ENCODE assay signal across 8 cellular contexts in genomic region chr5:372911-373709, GRCh38. TPM values are rescaled to one million over a fixed set of nuclear protein-coding genes. Genes with fewer than 3 reads are reported as not detected.
DNase-seq lines count a peak whose midpoint lies in the region; ATAC-seq and TF ChIP-seq lines count a peak whose summit lies in the region.

No MANE protein-coding gene starts in this region.

- H3K4me3 ChIP-seq in GM23338 (peak overlapping the region; percentile 54), cardiac muscle cell (peak overlapping the region; percentile 26), tibial nerve (peak overlapping the region in 3 of 4 donors; percentile 5 to 46 (median 36)), MM.1S (ENCODE audit: low read length) (no peak overlapping the region)

- H3K79me2 ChIP-seq in GM23338 (replicated peaks; ENCODE audit: insufficient read depth) (no peaks in the 10 kb centered on the region), MM.1S (ENCODE audit: low read length) (no peaks in the 10 kb centered on the region)

- H3K27me3 ChIP-seq in GM23338 (ENCODE audit: insufficient read depth): peaks cover 10% of the 10 kb centered on the region
- peaks cover 27% of the 10 kb centered on the region for H3K27me3 ChIP-seq in cardiac muscle cell
- H3K27me3 ChIP-seq in tibial nerve: peaks cover 0 to 27% of the 10 kb centered on the region in 2 donors
- peaks cover 10% of the 10 kb centered on the region for H3K27me3 ChIP-seq in MM.1S (replicated peaks; ENCODE audit: insufficient read depth, low read length)

- H3K36me3 ChIP-seq in GM23338 (ENCODE audit: insufficient read depth): no peaks in the 10 kb centered on the region
- H3K36me3 ChIP-seq in cardiac muscle cell: no peaks in the 10 kb centered on the region
- H3K36me3 ChIP-seq in tibial nerve: no peaks in the 10 kb centered on the region
- H3K36me3 ChIP-seq in MM.1S (replicated peaks; ENCODE audit: insufficient read depth, low read length): no peaks in the 10 kb centered on the region

- no peak overlapping the region for H3K4me3 Mint-ChIP-seq in GM23338

- no peak overlapping the region for H3K27ac Mint-ChIP-seq in GM23338

- H3K9ac ChIP-seq in MM.1S (ENCODE audit: low read length): no peak overlapping the region

- H3K4me1 ChIP-seq in GM23338 (ENCODE audit: insufficient read depth) (no peaks in the 10 kb centered on the region), cardiac muscle cell (ENCODE audit: low read depth) (no peaks in the 10 kb centered on the region), tibial nerve (peaks cover 0 to 25% (median 9%) of the 10 kb centered on the region in 4 donors), MM.1S (ENCODE audit: low read length) (no peaks in the 10 kb centered on the region)

- peaks cover 7% of the 10 kb centered on the region for H3K4me1 Mint-ChIP-seq in GM23338

- H4K20me1 ChIP-seq in GM23338 (replicated peaks; ENCODE audit: insufficient read depth) (no peaks in the 10 kb centered on the region), MM.1S (ENCODE audit: insufficient read depth, low read length) (no peaks in the 10 kb centered on the region)

- WGBS in tibial nerve, 2 donors: 56 to 57% methylated on average over 8 to 21 of the region's 27 CpGs

- no peaks in the 10 kb centered on the region for H3K36me3 Mint-ChIP-seq in GM23338 (ENCODE audit: low read depth)

- no peak for TF ChIP-seq POLR2A in tibial nerve (IDR thresholded peaks at IDR 0.05)

- TF ChIP-seq CTCF in GM23338 (conservative IDR thresholded peaks at IDR 0.05; ENCODE audit: low read depth in 2 of 2): no peak
- TF ChIP-seq CTCF in cardiac muscle cell (IDR thresholded peaks at IDR 0.05; ENCODE audit: low read depth, low read length): no peak
- no peak for TF ChIP-seq CTCF in tibial nerve (IDR thresholded peaks at IDR 0.05)
- TF ChIP-seq CTCF in MM.1S (IDR thresholded peaks at IDR 0.05; ENCODE audit: low read length): no peak

- H2AFZ ChIP-seq in GM23338 (peak overlapping the region; percentile 52; the same call in 1 of the 2 replicates), MM.1S (ENCODE audit: low read length) (no peak overlapping the region)

- no peak for TF ChIP-seq EP300 in tibial nerve (IDR thresholded peaks at IDR 0.05)

- no peaks in the 10 kb centered on the region for H3K9me3 ChIP-seq in cardiac muscle cell (ENCODE audit: low read depth)
- H3K9me3 ChIP-seq in tibial nerve: no peaks in the 10 kb centered on the region
- H3K9me3 ChIP-seq in MM.1S (replicated peaks; ENCODE audit: insufficient read depth, low read length): no peaks in the 10 kb centered on the region

- H3K9me3 Mint-ChIP-seq in GM23338: no peaks in the 10 kb centered on the region

- H3K4me2 ChIP-seq in GM23338: peak overlapping the region; percentile 78
- H3K4me2 ChIP-seq in MM.1S (ENCODE audit: low read depth, low read length): no peak overlapping the region

- H3K9me2 ChIP-seq in GM23338 (ENCODE audit: insufficient read depth): no peaks in the 10 kb centered on the region
- H3K9me2 ChIP-seq in MM.1S (replicated peaks; ENCODE audit: insufficient read depth, low read length): no peaks in the 10 kb centered on the region

- DNase-seq in ELR (ENCODE audit: low read depth) (peak; percentile 27), GM23338 (ENCODE audit: low spot score) (peak; percentile 44), OCI-M1 (lab: John Stamatoyannopoulos, UW) (peak; percentile 82), cardiac muscle cell (ENCODE audit: low read depth in 1 of 2, low spot score in 1 of 2) (no peak), tibial nerve (ENCODE audit: low spot score in 2 of 2) (no peak), HuH-7.5 (ENCODE audit: low spot score) (no peak), MM.1S (no peak)

- ATAC-seq in GM23338 (peak; percentile 52), esophagus mucosa (no peak)

- H3F3A ChIP-seq in GM23338 (replicated peaks; ENCODE audit: low read depth): no peaks in the 10 kb centered on the region
- H3F3A ChIP-seq in MM.1S (ENCODE audit: insufficient read depth, low read length): no peaks in the 10 kb centered on the region

- H3K27me3 Mint-ChIP-seq in GM23338 (ENCODE audit: insufficient read depth, low read depth, poor library complexity): peaks cover 19% of the 10 kb centered on the region

- H3K27ac ChIP-seq in GM23338 (ENCODE audit: low read depth): no peak overlapping the region
- H3K27ac ChIP-seq in cardiac muscle cell: no peak overlapping the region
- peak overlapping the region in 2 of 4 donors; percentile 48 to 56 for H3K27ac ChIP-seq in tibial nerve
- no peak overlapping the region for H3K27ac ChIP-seq in MM.1S (ENCODE audit: low read length)

TF ChIP-seq in GM23338, 12 proteins besides CTCF, POLR2A, EP300 and RAD21 (continues in another document):
- TF ChIP-seq STAT1 (IDR thresholded peaks at IDR 0.05; ENCODE audit: unreplicated experiment) (no peak), POLR2AphosphoS5 (IDR thresholded peaks at IDR 0.05; ENCODE audit: low read depth) (no peak), ZNF331 (CRISPR knock-in tag; IDR thresholded peaks at IDR 0.05; ENCODE audit: low read depth) (no peak), ZNF114 (CRISPR knock-in tag; IDR thresholded peaks at IDR 0.05) (no peak), NANOG (IDR thresholded peaks at IDR 0.05; ENCODE audit: borderline replicate concordance) (no peak), EZH2 (IDR thresholded peaks at IDR 0.05; ENCODE audit: low read depth, unreplicated experiment) (no peak)
- TF ChIP-seq, protein P1, sequence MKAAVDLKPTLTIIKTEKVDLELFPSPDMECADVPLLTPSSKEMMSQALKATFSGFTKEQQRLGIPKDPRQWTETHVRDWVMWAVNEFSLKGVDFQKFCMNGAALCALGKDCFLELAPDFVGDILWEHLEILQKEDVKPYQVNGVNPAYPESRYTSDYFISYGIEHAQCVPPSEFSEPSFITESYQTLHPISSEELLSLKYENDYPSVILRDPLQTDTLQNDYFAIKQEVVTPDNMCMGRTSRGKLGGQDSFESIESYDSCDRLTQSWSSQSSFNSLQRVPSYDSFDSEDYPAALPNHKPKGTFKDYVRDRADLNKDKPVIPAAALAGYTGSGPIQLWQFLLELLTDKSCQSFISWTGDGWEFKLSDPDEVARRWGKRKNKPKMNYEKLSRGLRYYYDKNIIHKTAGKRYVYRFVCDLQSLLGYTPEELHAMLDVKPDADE (IDR thresholded peaks at IDR 0.05): no peak
- TF ChIP-seq, protein P2, sequence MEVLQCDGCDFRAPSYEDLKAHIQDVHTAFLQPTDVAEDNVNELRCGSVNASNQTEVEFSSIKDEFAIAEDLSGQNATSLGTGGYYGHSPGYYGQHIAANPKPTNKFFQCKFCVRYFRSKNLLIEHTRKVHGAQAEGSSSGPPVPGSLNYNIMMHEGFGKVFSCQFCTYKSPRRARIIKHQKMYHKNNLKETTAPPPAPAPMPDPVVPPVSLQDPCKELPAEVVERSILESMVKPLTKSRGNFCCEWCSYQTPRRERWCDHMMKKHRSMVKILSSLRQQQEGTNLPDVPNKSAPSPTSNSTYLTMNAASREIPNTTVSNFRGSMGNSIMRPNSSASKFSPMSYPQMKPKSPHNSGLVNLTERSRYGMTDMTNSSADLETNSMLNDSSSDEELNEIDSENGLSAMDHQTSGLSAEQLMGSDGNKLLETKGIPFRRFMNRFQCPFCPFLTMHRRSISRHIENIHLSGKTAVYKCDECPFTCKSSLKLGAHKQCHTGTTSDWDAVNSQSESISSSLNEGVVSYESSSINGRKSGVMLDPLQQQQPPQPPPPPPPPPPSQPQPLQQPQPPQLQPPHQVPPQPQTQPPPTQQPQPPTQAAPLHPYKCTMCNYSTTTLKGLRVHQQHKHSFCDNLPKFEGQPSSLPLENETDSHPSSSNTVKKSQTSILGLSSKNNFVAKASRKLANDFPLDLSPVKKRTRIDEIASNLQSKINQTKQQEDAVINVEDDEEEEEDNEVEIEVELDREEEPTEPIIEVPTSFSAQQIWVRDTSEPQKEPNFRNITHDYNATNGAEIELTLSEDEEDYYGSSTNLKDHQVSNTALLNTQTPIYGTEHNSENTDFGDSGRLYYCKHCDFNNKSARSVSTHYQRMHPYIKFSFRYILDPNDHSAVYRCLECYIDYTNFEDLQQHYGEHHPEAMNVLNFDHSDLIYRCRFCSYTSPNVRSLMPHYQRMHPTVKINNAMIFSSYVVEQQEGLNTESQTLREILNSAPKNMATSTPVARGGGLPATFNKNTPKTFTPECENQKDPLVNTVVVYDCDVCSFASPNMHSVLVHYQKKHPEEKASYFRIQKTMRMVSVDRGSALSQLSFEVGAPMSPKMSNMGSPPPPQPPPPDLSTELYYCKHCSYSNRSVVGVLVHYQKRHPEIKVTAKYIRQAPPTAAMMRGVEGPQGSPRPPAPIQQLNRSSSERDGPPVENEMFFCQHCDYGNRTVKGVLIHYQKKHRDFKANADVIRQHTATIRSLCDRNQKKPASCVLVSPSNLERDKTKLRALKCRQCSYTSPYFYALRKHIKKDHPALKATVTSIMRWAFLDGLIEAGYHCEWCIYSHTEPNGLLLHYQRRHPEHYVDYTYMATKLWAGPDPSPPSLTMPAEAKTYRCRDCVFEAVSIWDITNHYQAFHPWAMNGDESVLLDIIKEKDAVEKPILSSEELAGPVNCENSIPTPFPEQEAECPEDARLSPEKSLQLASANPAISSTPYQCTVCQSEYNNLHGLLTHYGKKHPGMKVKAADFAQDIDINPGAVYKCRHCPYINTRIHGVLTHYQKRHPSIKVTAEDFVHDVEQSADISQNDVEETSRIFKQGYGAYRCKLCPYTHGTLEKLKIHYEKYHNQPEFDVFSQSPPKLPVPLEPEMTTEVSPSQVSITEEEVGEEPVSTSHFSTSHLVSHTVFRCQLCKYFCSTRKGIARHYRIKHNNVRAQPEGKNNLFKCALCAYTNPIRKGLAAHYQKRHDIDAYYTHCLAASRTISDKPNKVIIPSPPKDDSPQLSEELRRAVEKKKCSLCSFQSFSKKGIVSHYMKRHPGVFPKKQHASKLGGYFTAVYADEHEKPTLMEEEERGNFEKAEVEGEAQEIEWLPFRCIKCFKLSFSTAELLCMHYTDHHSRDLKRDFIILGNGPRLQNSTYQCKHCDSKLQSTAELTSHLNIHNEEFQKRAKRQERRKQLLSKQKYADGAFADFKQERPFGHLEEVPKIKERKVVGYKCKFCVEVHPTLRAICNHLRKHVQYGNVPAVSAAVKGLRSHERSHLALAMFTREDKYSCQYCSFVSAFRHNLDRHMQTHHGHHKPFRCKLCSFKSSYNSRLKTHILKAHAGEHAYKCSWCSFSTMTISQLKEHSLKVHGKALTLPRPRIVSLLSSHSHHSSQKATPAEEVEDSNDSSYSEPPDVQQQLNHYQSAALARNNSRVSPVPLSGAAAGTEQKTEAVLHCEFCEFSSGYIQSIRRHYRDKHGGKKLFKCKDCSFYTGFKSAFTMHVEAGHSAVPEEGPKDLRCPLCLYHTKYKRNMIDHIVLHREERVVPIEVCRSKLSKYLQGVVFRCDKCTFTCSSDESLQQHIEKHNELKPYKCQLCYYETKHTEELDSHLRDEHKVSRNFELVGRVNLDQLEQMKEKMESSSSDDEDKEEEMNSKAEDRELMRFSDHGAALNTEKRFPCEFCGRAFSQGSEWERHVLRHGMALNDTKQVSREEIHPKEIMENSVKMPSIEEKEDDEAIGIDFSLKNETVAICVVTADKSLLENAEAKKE (CRISPR knock-in tag; IDR thresholded peaks at IDR 0.05): no peak

RNA-seq across cellular contexts. Expression of gene AHRR, which starts 51.6 kb away (rescaled TPM):
- total RNA-seq in GM23338 (2014; rRNA removed; shearing (Covaris generic)): 0.97 and 1.8 TPM in 2 replicates
- polyA plus RNA-seq in GM23338 (2016; fragmentation: Nextera tagmentation; extraction: Ambion mirVana) (0.27 and 0.61 TPM in 2 replicates), cardiac muscle cell (0.34 and 0.99 TPM in 2 replicates)
- total RNA-seq in cardiac muscle cell (1.2 and 1.4 TPM in 2 replicates), tibial nerve (1 to 10 TPM in 3 of 4 donors, not detected in 1; 1.0 to 4.8 (median 1.2) TPM), esophagus mucosa (1.1 TPM)

Comparison
In these comparisons a context has a peak if more than half of its experiments do, and no peak if none do; other contexts are left out.
1. DNase-seq: peak in ELR (single experiment), GM23338 (single experiment) and OCI-M1 (single experiment); none in cardiac muscle cell (0 of 2), tibial nerve (0 of 2), HuH-7.5 (single experiment) and MM.1S (single experiment).